ENCODE assay signal across 1 cellular context in the genomic region with DNA sequence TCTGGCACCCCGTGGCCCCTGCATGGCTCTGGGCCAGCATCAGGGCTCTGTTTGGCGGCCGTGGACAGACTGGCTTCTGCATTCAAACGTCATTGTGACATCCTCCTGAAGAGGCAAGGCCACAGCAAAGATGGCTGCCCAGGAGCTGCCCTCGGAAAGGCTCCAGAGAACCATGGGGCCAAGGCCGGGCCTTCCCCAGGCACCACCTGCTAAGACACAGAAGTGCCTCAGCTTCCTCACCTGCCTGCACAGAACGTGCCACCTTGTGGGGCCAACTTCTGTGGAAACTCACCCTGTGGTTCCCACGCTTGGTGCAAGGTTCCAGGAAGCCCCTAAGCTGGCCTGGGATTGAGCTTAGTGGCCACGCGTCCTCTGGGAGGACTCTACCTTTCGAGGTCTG.
TF ChIP-seq lines count a peak whose summit lies in the region.

No MANE protein-coding gene starts in this region.

TF ChIP-seq in H1, 55 proteins besides CTCF, POLR2A, EP300 and RAD21:
- TF ChIP-seq CREB1 (IDR thresholded peaks at IDR 0.05) (no peak), PHF8 (conservative IDR thresholded peaks at IDR 0.05; ENCODE audit: low read depth, low read length) (no peak), POU5F1 (IDR thresholded peaks at IDR 0.05; ENCODE audit: low read depth, low read length) (no peak), GTF2F1 (IDR thresholded peaks at IDR 0.05; ENCODE audit: borderline replicate concordance, low read depth, low read length) (no peak), NANOG (IDR thresholded peaks at IDR 0.05; ENCODE audit: insufficient read depth, low read depth, low read length, poor library complexity, severe bottlenecking) (no peak), GABPA (IDR thresholded peaks at IDR 0.05; ENCODE audit: borderline replicate concordance, insufficient read depth, low read length) (no peak), CHD2 (IDR thresholded peaks at IDR 0.05; ENCODE audit: low read length) (no peak), KDM4A (IDR thresholded peaks at IDR 0.05; ENCODE audit: low read depth, low read length, severe bottlenecking) (no peak), ZNF274 (IDR thresholded peaks at IDR 0.05; ENCODE audit: borderline replicate concordance, extremely low read depth, low read length) (no peak), SP2 (IDR thresholded peaks at IDR 0.05; ENCODE audit: low read length) (no peak), SIRT6 (IDR thresholded peaks at IDR 0.05; ENCODE audit: low read length) (no peak), TEAD4 (IDR thresholded peaks at IDR 0.05; ENCODE audit: low read depth, low read length) (no peak)
- TF ChIP-seq, protein P1, sequence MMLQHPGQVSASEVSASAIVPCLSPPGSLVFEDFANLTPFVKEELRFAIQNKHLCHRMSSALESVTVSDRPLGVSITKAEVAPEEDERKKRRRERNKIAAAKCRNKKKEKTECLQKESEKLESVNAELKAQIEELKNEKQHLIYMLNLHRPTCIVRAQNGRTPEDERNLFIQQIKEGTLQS (IDR thresholded peaks at IDR 0.05; ENCODE audit: insufficient read depth, low read depth, low read length): no peak
- TF ChIP-seq, protein P2, sequence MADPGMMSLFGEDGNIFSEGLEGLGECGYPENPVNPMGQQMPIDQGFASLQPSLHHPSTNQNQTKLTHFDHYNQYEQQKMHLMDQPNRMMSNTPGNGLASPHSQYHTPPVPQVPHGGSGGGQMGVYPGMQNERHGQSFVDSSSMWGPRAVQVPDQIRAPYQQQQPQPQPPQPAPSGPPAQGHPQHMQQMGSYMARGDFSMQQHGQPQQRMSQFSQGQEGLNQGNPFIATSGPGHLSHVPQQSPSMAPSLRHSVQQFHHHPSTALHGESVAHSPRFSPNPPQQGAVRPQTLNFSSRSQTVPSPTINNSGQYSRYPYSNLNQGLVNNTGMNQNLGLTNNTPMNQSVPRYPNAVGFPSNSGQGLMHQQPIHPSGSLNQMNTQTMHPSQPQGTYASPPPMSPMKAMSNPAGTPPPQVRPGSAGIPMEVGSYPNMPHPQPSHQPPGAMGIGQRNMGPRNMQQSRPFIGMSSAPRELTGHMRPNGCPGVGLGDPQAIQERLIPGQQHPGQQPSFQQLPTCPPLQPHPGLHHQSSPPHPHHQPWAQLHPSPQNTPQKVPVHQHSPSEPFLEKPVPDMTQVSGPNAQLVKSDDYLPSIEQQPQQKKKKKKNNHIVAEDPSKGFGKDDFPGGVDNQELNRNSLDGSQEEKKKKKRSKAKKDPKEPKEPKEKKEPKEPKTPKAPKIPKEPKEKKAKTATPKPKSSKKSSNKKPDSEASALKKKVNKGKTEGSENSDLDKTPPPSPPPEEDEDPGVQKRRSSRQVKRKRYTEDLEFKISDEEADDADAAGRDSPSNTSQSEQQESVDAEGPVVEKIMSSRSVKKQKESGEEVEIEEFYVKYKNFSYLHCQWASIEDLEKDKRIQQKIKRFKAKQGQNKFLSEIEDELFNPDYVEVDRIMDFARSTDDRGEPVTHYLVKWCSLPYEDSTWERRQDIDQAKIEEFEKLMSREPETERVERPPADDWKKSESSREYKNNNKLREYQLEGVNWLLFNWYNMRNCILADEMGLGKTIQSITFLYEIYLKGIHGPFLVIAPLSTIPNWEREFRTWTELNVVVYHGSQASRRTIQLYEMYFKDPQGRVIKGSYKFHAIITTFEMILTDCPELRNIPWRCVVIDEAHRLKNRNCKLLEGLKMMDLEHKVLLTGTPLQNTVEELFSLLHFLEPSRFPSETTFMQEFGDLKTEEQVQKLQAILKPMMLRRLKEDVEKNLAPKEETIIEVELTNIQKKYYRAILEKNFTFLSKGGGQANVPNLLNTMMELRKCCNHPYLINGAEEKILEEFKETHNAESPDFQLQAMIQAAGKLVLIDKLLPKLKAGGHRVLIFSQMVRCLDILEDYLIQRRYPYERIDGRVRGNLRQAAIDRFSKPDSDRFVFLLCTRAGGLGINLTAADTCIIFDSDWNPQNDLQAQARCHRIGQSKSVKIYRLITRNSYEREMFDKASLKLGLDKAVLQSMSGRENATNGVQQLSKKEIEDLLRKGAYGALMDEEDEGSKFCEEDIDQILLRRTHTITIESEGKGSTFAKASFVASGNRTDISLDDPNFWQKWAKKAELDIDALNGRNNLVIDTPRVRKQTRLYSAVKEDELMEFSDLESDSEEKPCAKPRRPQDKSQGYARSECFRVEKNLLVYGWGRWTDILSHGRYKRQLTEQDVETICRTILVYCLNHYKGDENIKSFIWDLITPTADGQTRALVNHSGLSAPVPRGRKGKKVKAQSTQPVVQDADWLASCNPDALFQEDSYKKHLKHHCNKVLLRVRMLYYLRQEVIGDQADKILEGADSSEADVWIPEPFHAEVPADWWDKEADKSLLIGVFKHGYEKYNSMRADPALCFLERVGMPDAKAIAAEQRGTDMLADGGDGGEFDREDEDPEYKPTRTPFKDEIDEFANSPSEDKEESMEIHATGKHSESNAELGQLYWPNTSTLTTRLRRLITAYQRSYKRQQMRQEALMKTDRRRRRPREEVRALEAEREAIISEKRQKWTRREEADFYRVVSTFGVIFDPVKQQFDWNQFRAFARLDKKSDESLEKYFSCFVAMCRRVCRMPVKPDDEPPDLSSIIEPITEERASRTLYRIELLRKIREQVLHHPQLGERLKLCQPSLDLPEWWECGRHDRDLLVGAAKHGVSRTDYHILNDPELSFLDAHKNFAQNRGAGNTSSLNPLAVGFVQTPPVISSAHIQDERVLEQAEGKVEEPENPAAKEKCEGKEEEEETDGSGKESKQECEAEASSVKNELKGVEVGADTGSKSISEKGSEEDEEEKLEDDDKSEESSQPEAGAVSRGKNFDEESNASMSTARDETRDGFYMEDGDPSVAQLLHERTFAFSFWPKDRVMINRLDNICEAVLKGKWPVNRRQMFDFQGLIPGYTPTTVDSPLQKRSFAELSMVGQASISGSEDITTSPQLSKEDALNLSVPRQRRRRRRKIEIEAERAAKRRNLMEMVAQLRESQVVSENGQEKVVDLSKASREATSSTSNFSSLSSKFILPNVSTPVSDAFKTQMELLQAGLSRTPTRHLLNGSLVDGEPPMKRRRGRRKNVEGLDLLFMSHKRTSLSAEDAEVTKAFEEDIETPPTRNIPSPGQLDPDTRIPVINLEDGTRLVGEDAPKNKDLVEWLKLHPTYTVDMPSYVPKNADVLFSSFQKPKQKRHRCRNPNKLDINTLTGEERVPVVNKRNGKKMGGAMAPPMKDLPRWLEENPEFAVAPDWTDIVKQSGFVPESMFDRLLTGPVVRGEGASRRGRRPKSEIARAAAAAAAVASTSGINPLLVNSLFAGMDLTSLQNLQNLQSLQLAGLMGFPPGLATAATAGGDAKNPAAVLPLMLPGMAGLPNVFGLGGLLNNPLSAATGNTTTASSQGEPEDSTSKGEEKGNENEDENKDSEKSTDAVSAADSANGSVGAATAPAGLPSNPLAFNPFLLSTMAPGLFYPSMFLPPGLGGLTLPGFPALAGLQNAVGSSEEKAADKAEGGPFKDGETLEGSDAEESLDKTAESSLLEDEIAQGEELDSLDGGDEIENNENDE (IDR thresholded peaks at IDR 0.05; ENCODE audit: insufficient replicate concordance, low read length): no peak
- TF ChIP-seq, protein P3, sequence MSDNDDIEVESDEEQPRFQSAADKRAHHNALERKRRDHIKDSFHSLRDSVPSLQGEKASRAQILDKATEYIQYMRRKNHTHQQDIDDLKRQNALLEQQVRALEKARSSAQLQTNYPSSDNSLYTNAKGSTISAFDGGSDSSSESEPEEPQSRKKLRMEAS (IDR thresholded peaks at IDR 0.05): no peak
